ENCODE assay signal across 10 cellular contexts in genomic region chr6:2942916-2943563, GRCh38. TPM values are rescaled to one million over a fixed set of nuclear protein-coding genes. Genes with fewer than 3 reads are reported as not detected.
A peak's percentile ranks its signal among the peaks of the same experiment; 100 is the strongest.
DNase-seq lines count a peak whose midpoint lies in the region; ATAC-seq lines count a peak whose summit lies in the region.
"Had no signal": no experiment of that assay in that cellular context is flagged by ENCODE, and none has a peak within 500 bp of the region (broad histone marks: within the 10 kb centered on the region; RNA-seq: fewer than 3 reads in every experiment).

No MANE protein-coding gene starts in this region.

- H3K9me3 Mint-ChIP-seq in activated T-cell treated with anti-CD3 and anti-CD28 coated beads, Interleukin-2, amount 50 U/mL, for 24 hours: peaks cover 11% of the 10 kb centered on the region
- H3K9me3 Mint-ChIP-seq in stimulated activated memory B cell treated with anti-CD40 and anti-IgM and Interleukin-4, amounts not matched to agents 10 μg/mL and 1 μg/mL and 100 μg/mL, for 72 hours: peaks cover 2% of the 10 kb centered on the region

- H3K9me3 ChIP-seq in right cardiac atrium (ENCODE audit: control insufficient read depth, low read length): no peaks in the 10 kb centered on the region

- 45% methylated on average over 12 of the region's 12 CpGs for WGBS in right cardiac atrium

- peak overlapping the region; percentile 52 for H3K4me3 Mint-ChIP-seq in activated T-cell treated with anti-CD3 and anti-CD28 coated beads, Interleukin-2, amount 50 U/mL, for 24 hours
- peak overlapping the region; percentile 71 for H3K4me3 Mint-ChIP-seq in stimulated activated memory B cell treated with anti-CD40 and anti-IgM and Interleukin-4, amounts not matched to agents 10 μg/mL and 1 μg/mL and 100 μg/mL, for 72 hours

- no peak overlapping the region for H3K4me3 ChIP-seq in right cardiac atrium (ENCODE audit: low read length)

- ATAC-seq in right cardiac atrium (no peak), HG02588 (IDR thresholded peaks at IDR 0.05; ENCODE audit: unreplicated experiment) (no peak)
- ATAC-seq in stimulated activated memory B cell treated with anti-CD40 and anti-IgM and Interleukin-4, amounts not matched to agents 10 μg/mL and 1 μg/mL and 100 μg/mL, for 72 hours: peak; percentile 25

- H3K4me1 Mint-ChIP-seq in activated T-cell treated with anti-CD3 and anti-CD28 coated beads, Interleukin-2, amount 50 U/mL, for 24 hours (ENCODE audit: low read depth): peaks cover 50% of the 10 kb centered on the region
- peaks cover 65% of the 10 kb centered on the region for H3K4me1 Mint-ChIP-seq in stimulated activated memory B cell treated with anti-CD40 and anti-IgM and Interleukin-4, amounts not matched to agents 10 μg/mL and 1 μg/mL and 100 μg/mL, for 72 hours

- peaks cover 29% of the 10 kb centered on the region for H3K36me3 Mint-ChIP-seq in activated T-cell treated with anti-CD3 and anti-CD28 coated beads, Interleukin-2, amount 50 U/mL, for 24 hours (ENCODE audit: low read depth)
- peaks cover 18% of the 10 kb centered on the region for H3K36me3 Mint-ChIP-seq in stimulated activated memory B cell treated with anti-CD40 and anti-IgM and Interleukin-4, amounts not matched to agents 10 μg/mL and 1 μg/mL and 100 μg/mL, for 72 hours

- H3K27ac Mint-ChIP-seq in activated T-cell treated with anti-CD3 and anti-CD28 coated beads, Interleukin-2, amount 50 U/mL, for 24 hours: peak overlapping the region; percentile 67
- H3K27ac Mint-ChIP-seq in stimulated activated memory B cell treated with anti-CD40 and anti-IgM and Interleukin-4, amounts not matched to agents 10 μg/mL and 1 μg/mL and 100 μg/mL, for 72 hours: peak overlapping the region; percentile 92

- no peaks in the 10 kb centered on the region for H3K27me3 Mint-ChIP-seq in activated T-cell treated with anti-CD3 and anti-CD28 coated beads, Interleukin-2, amount 50 U/mL, for 24 hours
- H3K27me3 Mint-ChIP-seq in stimulated activated memory B cell treated with anti-CD40 and anti-IgM and Interleukin-4, amounts not matched to agents 10 μg/mL and 1 μg/mL and 100 μg/mL, for 72 hours: no peaks in the 10 kb centered on the region

- DNase-seq in activated T-cell treated with anti-CD3 and anti-CD28 coated beads, Interleukin-2, amount 50 U/mL, for 24 hours: no peak
- DNase-seq in activated T-cell treated with anti-CD3 and anti-CD28 coated beads for 4 hours (no peak), right cardiac atrium (no peak), A172 (ENCODE audit: low spot score) (no peak), mesenteric fat pad (ENCODE audit: low spot score) (no peak)
- DNase-seq in activated CD8-positive, alpha-beta memory T cell treated with anti-CD3 and anti-CD28 coated beads, Interleukin-2, amount 50 U/mL, for 48 hours: peak; percentile 49
- DNase-seq: NCI-H146, SHP77 had no signal

- no peaks in the 10 kb centered on the region for H3K27me3 ChIP-seq in right cardiac atrium (ENCODE audit: control insufficient read depth, insufficient read depth)

- peaks cover 4% of the 10 kb centered on the region for H3K4me1 ChIP-seq in right cardiac atrium (ENCODE audit: control insufficient read depth, insufficient read depth, low read length)

- H3K27ac ChIP-seq in right cardiac atrium (ENCODE audit: low read length): peak overlapping the region; percentile 42

- intact Hi-C loops in right cardiac atrium (cut with DNase I): no loop called here

RNA-seq across cellular contexts. Expression of gene SERPINB6, which starts 28.3 kb away (rescaled TPM):
- total RNA-seq in right cardiac atrium (100 to 1,000 TPM; 181 to 265 (median 207) TPM), mesenteric fat pad (127 TPM)
- 172 TPM for polyA plus RNA-seq in right cardiac atrium
- total RNA-seq in A172 (2014; rRNA removed; shearing (Covaris generic)): 121 and 141 TPM in 2 replicates

RNA-seq across cellular contexts. Expression of gene SERPINB9, which starts 39.9 kb away (rescaled TPM):
- total RNA-seq in right cardiac atrium (10 to 100 TPM in 1 of 4 donors, 1 to 10 TPM in 3; 6.8 to 15.8 (median 8.6) TPM), mesenteric fat pad (17.4 TPM)
- 3.5 TPM for polyA plus RNA-seq in right cardiac atrium
- total RNA-seq in A172 (2014; rRNA removed; shearing (Covaris generic)): not detected in 2 replicates

RNA-seq across cellular contexts. Expression of gene NQO2, which starts 56.7 kb away (rescaled TPM):
- total RNA-seq in right cardiac atrium: 10 to 100 TPM; 38.1 to 60.6 (median 46.8) TPM
- 71.0 TPM for polyA plus RNA-seq in right cardiac atrium
- total RNA-seq in A172 (2014; rRNA removed; shearing (Covaris generic)): 61.6 and 74.5 TPM in 2 replicates
- 54.4 TPM for total RNA-seq in mesenteric fat pad
